1 cellular context compared by ENCODE assay signal in the genomic region with DNA sequence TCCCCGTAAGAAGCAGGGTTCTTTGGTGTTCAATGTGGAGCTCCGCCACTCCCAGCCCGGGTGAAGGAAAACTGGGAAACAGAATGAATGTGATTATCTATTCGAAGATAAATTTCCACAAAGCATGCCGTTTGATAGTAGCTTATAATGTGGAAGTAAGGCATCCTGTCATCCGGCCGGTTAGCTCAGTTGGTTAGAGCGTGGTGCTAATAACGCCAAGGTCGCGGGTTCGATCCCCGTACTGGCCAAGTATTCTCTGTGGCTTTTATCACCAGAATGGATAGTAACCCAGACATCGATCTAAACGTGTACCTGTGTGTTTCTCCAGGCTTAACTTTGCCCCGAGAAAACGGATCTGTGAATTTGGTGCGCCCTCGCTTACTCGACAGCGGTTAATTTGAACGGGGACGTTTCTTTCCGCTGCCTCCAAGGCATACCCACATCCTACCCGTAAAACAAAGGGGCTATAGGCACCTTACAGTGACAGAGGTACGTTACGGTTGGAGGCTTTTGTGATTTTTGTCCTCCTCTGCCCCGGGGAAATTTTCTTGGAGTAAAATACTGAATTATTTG.
TF ChIP-seq lines count a peak whose summit lies in the region.

No MANE protein-coding gene starts in this region.

TF ChIP-seq in K562, 482 proteins besides CTCF, POLR2A, EP300 and RAD21 (continued from another document and continues in another):
- TF ChIP-seq, protein P1, sequence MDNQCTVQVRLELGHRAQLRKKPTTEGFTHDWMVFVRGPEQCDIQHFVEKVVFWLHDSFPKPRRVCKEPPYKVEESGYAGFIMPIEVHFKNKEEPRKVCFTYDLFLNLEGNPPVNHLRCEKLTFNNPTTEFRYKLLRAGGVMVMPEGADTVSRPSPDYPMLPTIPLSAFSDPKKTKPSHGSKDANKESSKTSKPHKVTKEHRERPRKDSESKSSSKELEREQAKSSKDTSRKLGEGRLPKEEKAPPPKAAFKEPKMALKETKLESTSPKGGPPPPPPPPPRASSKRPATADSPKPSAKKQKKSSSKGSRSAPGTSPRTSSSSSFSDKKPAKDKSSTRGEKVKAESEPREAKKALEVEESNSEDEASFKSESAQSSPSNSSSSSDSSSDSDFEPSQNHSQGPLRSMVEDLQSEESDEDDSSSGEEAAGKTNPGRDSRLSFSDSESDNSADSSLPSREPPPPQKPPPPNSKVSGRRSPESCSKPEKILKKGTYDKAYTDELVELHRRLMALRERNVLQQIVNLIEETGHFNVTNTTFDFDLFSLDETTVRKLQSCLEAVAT (IDR thresholded peaks at IDR 0.05), result peak; percentile 69 to 76; a peak in 3 of 4 replicates
- TF ChIP-seq ADNP (tag; IDR thresholded peaks at IDR 0.05), result peak; percentile 99
- TF ChIP-seq SMARCA5 (IDR thresholded peaks at IDR 0.05), result peak; percentile 69; the same call in 1 of the 2 replicates
- peak; percentile 95 for TF ChIP-seq ZEB2 (IDR thresholded peaks at IDR 0.05)
- peak; percentile 97 for TF ChIP-seq GATAD2B (IDR thresholded peaks at IDR 0.05; ENCODE audit: borderline replicate concordance)
- TF ChIP-seq MTA3 (IDR thresholded peaks at IDR 0.05; ENCODE audit: borderline replicate concordance), result peak; percentile 92
- TF ChIP-seq TCF7 (IDR thresholded peaks at IDR 0.05; ENCODE audit: borderline replicate concordance), result 0 out of 2 replicates have a peak, but pooled peaks have one; percentile 68
- TF ChIP-seq, protein P2, sequence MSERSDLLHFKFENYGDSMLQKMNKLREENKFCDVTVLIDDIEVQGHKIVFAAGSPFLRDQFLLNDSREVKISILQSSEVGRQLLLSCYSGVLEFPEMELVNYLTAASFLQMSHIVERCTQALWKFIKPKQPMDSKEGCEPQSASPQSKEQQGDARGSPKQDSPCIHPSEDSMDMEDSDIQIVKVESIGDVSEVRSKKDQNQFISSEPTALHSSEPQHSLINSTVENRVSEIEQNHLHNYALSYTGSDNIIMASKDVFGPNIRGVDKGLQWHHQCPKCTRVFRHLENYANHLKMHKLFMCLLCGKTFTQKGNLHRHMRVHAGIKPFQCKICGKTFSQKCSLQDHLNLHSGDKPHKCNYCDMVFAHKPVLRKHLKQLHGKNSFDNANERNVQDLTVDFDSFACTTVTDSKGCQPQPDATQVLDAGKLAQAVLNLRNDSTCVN (CRISPR knock-in tag; IDR thresholded peaks at IDR 0.05), result peak; percentile 49; the same call in 1 of the 2 replicates
- no peak for TF ChIP-seq SP2 (IDR thresholded peaks at IDR 0.05; ENCODE audit: extremely low read depth, low read depth, low read length, poor library complexity, severe bottlenecking)
- TF ChIP-seq, protein P3, sequence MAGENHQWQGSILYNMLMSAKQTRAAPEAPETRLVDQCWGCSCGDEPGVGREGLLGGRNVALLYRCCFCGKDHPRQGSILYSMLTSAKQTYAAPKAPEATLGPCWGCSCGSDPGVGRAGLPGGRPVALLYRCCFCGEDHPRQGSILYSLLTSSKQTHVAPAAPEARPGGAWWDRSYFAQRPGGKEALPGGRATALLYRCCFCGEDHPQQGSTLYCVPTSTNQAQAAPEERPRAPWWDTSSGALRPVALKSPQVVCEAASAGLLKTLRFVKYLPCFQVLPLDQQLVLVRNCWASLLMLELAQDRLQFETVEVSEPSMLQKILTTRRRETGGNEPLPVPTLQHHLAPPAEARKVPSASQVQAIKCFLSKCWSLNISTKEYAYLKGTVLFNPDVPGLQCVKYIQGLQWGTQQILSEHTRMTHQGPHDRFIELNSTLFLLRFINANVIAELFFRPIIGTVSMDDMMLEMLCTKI (IDR thresholded peaks at IDR 0.05; ENCODE audit: partially characterized antibody), result no peak
- TF ChIP-seq, protein P4, sequence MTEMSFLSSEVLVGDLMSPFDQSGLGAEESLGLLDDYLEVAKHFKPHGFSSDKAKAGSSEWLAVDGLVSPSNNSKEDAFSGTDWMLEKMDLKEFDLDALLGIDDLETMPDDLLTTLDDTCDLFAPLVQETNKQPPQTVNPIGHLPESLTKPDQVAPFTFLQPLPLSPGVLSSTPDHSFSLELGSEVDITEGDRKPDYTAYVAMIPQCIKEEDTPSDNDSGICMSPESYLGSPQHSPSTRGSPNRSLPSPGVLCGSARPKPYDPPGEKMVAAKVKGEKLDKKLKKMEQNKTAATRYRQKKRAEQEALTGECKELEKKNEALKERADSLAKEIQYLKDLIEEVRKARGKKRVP (CRISPR knock-in tag; IDR thresholded peaks at IDR 0.05), result no peak
- TF ChIP-seq CXXC5 (CRISPR knock-in tag; IDR thresholded peaks at IDR 0.05), result peak; percentile 79
- TF ChIP-seq, protein P5, sequence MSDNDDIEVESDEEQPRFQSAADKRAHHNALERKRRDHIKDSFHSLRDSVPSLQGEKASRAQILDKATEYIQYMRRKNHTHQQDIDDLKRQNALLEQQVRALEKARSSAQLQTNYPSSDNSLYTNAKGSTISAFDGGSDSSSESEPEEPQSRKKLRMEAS (CRISPR knock-in tag; IDR thresholded peaks at IDR 0.05), result peak; percentile 63
- peak; percentile 1; the same call in 1 of the 2 replicates for TF ChIP-seq MEF2A (IDR thresholded peaks at IDR 0.05; ENCODE audit: control insufficient read depth, low read depth, low read length)
- peak; percentile 52 for TF ChIP-seq EP400 (IDR thresholded peaks at IDR 0.05)
- TF ChIP-seq CBX3 (IDR thresholded peaks at IDR 0.05; ENCODE audit: borderline replicate concordance in 1 of 2, low read length in 2 of 2), result peak in 1 of 2 experiments; percentile 86; a peak in 2 of 3 replicates
- 0 out of 2 replicates have a peak, but pooled peaks have one; percentile 35 for TF ChIP-seq GTF2F1 (IDR thresholded peaks at IDR 0.05; ENCODE audit: low read depth, low read length)
- TF ChIP-seq, protein P6, sequence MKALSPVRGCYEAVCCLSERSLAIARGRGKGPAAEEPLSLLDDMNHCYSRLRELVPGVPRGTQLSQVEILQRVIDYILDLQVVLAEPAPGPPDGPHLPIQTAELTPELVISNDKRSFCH (CRISPR knock-in tag; IDR thresholded peaks at IDR 0.05), result no peak
- TF ChIP-seq, protein P6 (tag; IDR thresholded peaks at IDR 0.05), result peak; percentile 86; the same call in 1 of the 2 replicates
- TF ChIP-seq, protein P7, sequence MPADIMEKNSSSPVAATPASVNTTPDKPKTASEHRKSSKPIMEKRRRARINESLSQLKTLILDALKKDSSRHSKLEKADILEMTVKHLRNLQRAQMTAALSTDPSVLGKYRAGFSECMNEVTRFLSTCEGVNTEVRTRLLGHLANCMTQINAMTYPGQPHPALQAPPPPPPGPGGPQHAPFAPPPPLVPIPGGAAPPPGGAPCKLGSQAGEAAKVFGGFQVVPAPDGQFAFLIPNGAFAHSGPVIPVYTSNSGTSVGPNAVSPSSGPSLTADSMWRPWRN (IDR thresholded peaks at IDR 0.05; ENCODE audit: low read depth), result peak; percentile 66
- TF ChIP-seq, protein P8, sequence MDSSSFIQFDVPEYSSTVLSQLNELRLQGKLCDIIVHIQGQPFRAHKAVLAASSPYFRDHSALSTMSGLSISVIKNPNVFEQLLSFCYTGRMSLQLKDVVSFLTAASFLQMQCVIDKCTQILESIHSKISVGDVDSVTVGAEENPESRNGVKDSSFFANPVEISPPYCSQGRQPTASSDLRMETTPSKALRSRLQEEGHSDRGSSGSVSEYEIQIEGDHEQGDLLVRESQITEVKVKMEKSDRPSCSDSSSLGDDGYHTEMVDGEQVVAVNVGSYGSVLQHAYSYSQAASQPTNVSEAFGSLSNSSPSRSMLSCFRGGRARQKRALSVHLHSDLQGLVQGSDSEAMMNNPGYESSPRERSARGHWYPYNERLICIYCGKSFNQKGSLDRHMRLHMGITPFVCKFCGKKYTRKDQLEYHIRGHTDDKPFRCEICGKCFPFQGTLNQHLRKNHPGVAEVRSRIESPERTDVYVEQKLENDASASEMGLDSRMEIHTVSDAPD (CRISPR knock-in tag; IDR thresholded peaks at IDR 0.05), result 0 out of 2 replicates have a peak, but pooled peaks have one; percentile 9
- peak; percentile 52; the same call in 1 of the 2 replicates for TF ChIP-seq TARDBP (IDR thresholded peaks at IDR 0.05)
- TF ChIP-seq ZNF384 (IDR thresholded peaks at IDR 0.05; ENCODE audit: low read depth, low read length), result peak; percentile 65
- TF ChIP-seq ZNF217 (CRISPR knock-in tag; IDR thresholded peaks at IDR 0.05), result no peak
- TF ChIP-seq KHSRP (IDR thresholded peaks at IDR 0.05), result peak; percentile 59; the same call in 1 of the 2 replicates
- peak; percentile 93 for TF ChIP-seq POLR3A (IDR thresholded peaks at IDR 0.05; ENCODE audit: borderline replicate concordance, extremely low read depth, insufficient read depth, insufficient read length)
- TF ChIP-seq, protein P9, sequence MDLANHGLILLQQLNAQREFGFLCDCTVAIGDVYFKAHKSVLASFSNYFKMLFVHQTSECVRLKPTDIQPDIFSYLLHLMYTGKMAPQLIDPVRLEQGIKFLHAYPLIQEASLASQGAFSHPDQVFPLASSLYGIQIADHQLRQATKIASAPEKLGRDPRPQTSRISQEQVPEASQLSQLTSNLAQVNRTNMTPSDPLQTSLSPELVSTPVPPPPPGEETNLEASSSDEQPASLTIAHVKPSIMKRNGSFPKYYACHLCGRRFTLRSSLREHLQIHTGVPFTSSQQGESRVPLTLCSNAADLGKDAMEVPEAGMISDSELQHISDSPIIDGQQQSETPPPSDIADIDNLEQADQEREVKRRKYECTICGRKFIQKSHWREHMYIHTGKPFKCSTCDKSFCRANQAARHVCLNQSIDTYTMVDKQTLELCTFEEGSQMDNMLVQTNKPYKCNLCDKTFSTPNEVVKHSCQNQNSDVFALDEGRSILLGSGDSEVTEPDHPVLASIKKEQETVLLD (IDR thresholded peaks at IDR 0.05), result peak; percentile 92; the same call in 1 of the 2 replicates
- TF ChIP-seq RBM22 (IDR thresholded peaks at IDR 0.05; ENCODE audit: low read depth, low read length, poor library complexity, severe bottlenecking), result peak; percentile 64
- no peak for TF ChIP-seq CEBPB (tag; IDR thresholded peaks at IDR 0.05)
- TF ChIP-seq CBX1 (IDR thresholded peaks at IDR 0.05; ENCODE audit: low read depth), result peak; percentile 67; the same call in 1 of the 2 replicates
- TF ChIP-seq ZNF778 (CRISPR knock-in tag; IDR thresholded peaks at IDR 0.05), result no peak
- peak; percentile 40 for TF ChIP-seq POU5F1 (IDR thresholded peaks at IDR 0.05; ENCODE audit: borderline replicate concordance, low read depth, low read length, partially characterized antibody)
- TF ChIP-seq FOS (IDR thresholded peaks at IDR 0.05; ENCODE audit: extremely low read depth, insufficient read length), result no peak
- TF ChIP-seq KLF6 (CRISPR knock-in tag; IDR thresholded peaks at IDR 0.05; ENCODE audit: borderline replicate concordance), result no peak
- TF ChIP-seq, protein P10, sequence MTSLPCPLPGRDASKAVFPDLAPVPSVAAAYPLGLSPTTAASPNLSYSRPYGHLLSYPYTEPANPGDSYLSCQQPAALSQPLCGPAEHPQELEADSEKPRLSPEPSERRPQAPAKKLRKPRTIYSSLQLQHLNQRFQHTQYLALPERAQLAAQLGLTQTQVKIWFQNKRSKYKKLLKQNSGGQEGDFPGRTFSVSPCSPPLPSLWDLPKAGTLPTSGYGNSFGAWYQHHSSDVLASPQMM (CRISPR knock-in tag; IDR thresholded peaks at IDR 0.05), result no peak
- TF ChIP-seq, protein P11, sequence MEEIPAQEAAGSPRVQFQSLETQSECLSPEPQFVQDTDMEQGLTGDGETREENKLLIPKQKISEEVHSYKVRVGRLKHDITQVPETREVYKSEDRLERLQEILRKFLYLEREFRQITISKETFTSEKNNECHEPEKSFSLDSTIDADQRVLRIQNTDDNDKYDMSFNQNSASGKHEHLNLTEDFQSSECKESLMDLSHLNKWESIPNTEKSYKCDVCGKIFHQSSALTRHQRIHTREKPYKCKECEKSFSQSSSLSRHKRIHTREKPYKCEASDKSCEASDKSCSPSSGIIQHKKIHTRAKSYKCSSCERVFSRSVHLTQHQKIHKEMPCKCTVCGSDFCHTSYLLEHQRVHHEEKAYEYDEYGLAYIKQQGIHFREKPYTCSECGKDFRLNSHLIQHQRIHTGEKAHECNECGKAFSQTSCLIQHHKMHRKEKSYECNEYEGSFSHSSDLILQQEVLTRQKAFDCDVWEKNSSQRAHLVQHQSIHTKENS (CRISPR knock-in tag; IDR thresholded peaks at IDR 0.05), result peak; percentile 66; the same call in 1 of the 2 replicates
- TF ChIP-seq, protein P12, sequence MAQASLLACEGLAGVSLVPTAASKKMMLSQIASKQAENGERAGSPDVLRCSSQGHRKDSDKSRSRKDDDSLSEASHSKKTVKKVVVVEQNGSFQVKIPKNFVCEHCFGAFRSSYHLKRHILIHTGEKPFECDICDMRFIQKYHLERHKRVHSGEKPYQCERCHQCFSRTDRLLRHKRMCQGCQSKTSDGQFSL (CRISPR knock-in tag; IDR thresholded peaks at IDR 0.05), result peak; percentile 69
- TF ChIP-seq, protein P12 (tag; IDR thresholded peaks at IDR 0.05), result no peak
- no peak for TF ChIP-seq ZNF408 (CRISPR knock-in tag; IDR thresholded peaks at IDR 0.05; ENCODE audit: low read depth)
- 0 out of 2 replicates have a peak, but pooled peaks have one; percentile 72 for TF ChIP-seq FOXK1 (CRISPR knock-in tag; IDR thresholded peaks at IDR 0.05; ENCODE audit: borderline replicate concordance)
- TF ChIP-seq, protein P13, sequence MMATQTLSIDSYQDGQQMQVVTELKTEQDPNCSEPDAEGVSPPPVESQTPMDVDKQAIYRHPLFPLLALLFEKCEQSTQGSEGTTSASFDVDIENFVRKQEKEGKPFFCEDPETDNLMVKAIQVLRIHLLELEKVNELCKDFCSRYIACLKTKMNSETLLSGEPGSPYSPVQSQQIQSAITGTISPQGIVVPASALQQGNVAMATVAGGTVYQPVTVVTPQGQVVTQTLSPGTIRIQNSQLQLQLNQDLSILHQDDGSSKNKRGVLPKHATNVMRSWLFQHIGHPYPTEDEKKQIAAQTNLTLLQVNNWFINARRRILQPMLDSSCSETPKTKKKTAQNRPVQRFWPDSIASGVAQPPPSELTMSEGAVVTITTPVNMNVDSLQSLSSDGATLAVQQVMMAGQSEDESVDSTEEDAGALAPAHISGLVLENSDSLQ (IDR thresholded peaks at IDR 0.05), result 0 out of 2 replicates have a peak, but pooled peaks have one; percentile 6
- 0 out of 2 replicates have a peak, but pooled peaks have one; percentile 19 for TF ChIP-seq NFATC3 (IDR thresholded peaks at IDR 0.05)
